ENCODE assay signal across 8 cellular contexts in the genomic region with DNA sequence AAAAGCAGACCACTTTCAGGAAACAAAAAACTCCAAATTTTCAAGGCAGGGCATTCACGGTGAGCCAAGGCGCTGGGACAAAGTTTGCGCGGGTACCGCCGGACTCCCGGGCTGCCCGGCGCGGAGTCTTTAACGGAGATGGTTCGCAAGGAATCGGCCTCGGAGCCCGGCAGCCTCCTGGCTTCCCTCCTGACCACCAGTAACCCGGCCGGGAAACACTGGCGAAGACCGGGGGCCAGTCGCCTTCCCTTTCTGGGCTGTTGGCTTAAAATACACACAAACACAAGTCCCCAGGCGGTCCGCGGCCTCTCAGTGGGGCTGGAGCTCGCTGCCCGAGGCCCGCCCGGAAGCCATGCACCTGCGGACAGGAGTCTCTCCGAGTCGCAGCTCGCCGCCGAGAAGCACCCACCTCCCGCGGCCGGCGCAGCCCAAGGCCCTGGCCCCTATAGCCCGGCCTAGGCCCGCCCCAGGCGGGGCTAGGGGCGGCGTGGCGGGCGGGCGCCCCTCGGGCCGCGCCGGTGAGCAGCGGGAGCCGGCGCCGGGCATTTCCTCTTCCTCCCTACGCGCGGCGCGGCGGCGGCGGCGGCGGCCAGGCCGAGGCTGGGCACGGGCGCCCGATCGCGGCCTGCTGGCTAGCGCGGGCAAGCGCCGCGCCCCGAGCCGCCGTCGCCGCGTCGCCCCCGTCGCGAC. TPM values are rescaled to one million over a fixed set of nuclear protein-coding genes. Genes with fewer than 3 reads are reported as not detected.
A peak's percentile ranks its signal among the peaks of the same experiment; 100 is the strongest.
DNase-seq lines count a peak whose midpoint lies in the region; ATAC-seq and TF ChIP-seq lines count a peak whose summit lies in the region.

No MANE protein-coding gene starts in this region.

- peaks cover 48% of the 10 kb centered on the region for H3K4me1 ChIP-seq in CD8-positive, alpha-beta memory T cell (ENCODE audit: insufficient read depth, low read length)
- H3K4me1 ChIP-seq in SK-N-SH (ENCODE audit: control insufficient read depth in 1 of 2, insufficient read depth in 2 of 2, low read depth in 1 of 2, low read length in 1 of 2) = peaks cover 10 to 12% of the 10 kb centered on the region in 2 experiments; a peak in 3 of 4 replicates
- peaks cover 0 to 45% of the 10 kb centered on the region in 2 donors for H3K4me1 ChIP-seq in right atrium auricular region
- H3K4me1 ChIP-seq in psoas muscle = peaks cover 45% of the 10 kb centered on the region
- H3K4me1 ChIP-seq in vagina = peaks cover 54% of the 10 kb centered on the region

- peaks cover 44 to 62% (median 59%) of the 10 kb centered on the region in 3 donors for H3K4me1 Mint-ChIP-seq in CD8-positive, alpha-beta memory T cell
- peaks cover 52% of the 10 kb centered on the region for H3K4me1 Mint-ChIP-seq in activated naive CD8-positive, alpha-beta T cell treated with anti-CD3 and anti-CD28 coated beads, Interleukin-2, amount 50 U/mL, for 24 hours

- TF ChIP-seq RAD21 in SK-N-SH (IDR thresholded peaks at IDR 0.05; ENCODE audit: low read length) = no peak

- TF ChIP-seq CTCF in SK-N-SH (IDR thresholded peaks at IDR 0.05) = no peak
- no peak for TF ChIP-seq CTCF in right atrium auricular region (IDR thresholded peaks at IDR 0.05)
- no peak for TF ChIP-seq CTCF in psoas muscle (IDR thresholded peaks at IDR 0.05)
- no peak for TF ChIP-seq CTCF in vagina (IDR thresholded peaks at IDR 0.05)

- intact Hi-C loops in psoas muscle (cut with DNase I) (loop anchor here (5.0 kb wide), 1 partner anchor 42 kb away; no protein-coding TSS in a partner anchor), vagina (cut with DNase I) (no loop called here)

- peaks cover 0 to 1% (median 0%) of the 10 kb centered on the region in 5 donors for H3K9me3 Mint-ChIP-seq in CD8-positive, alpha-beta memory T cell
- no peaks in the 10 kb centered on the region for H3K9me3 Mint-ChIP-seq in activated naive CD8-positive, alpha-beta T cell treated with anti-CD3 and anti-CD28 coated beads, Interleukin-2, amount 50 U/mL, for 24 hours

- POLR2A ChIA-PET in CD8-positive, alpha-beta memory T cell (lab: Charles Lee) = interaction anchor here (0.5 to 5.1 kb wide), 8 partner anchors 20 to 511 kb away, joined by 3 to 46 read pairs (median 7); a partner anchor contains a TSS
- POLR2A ChIA-PET in SK-N-SH (lab: Yijun Ruan, JAX) = interaction anchor here (0.6 to 2.1 kb wide), 2 partner anchors 11 to 64 kb away, joined by 3 to 8 read pairs; a partner anchor contains a TSS

- H3K9me2 ChIP-seq in SK-N-SH = no peaks in the 10 kb centered on the region

- H4K20me1 ChIP-seq in SK-N-SH (ENCODE audit: insufficient read depth) = peaks cover 34% of the 10 kb centered on the region

- H3K9ac ChIP-seq in SK-N-SH = peak overlapping the region; percentile 90

- peak overlapping the region; percentile 92 to 100 (median 95) for H3K4me3 Mint-ChIP-seq in CD8-positive, alpha-beta memory T cell
- peak overlapping the region; percentile 95 for H3K4me3 Mint-ChIP-seq in activated naive CD8-positive, alpha-beta T cell treated with anti-CD3 and anti-CD28 coated beads, Interleukin-2, amount 50 U/mL, for 24 hours

- CTCF ChIA-PET in CD8-positive, alpha-beta memory T cell (lab: Charles Lee) = interaction anchor here (1.3 to 5.7 kb wide), 4 partner anchors 26 to 49 kb away, joined by 4 to 35 read pairs (median 4); no protein-coding TSS in a partner anchor
- CTCF ChIA-PET in SK-N-SH (lab: Yijun Ruan, JAX) = interaction anchor here (1.0 to 3.1 kb wide), 4 partner anchors 26 to 315 kb away, joined by 3 to 16 read pairs (median 3); no protein-coding TSS in a partner anchor

- ATAC-seq in GM19395 (IDR thresholded peaks at IDR 0.05; ENCODE audit: unreplicated experiment) (peak; percentile 34), HG03520 (IDR thresholded peaks at IDR 0.05; ENCODE audit: unreplicated experiment) (peak; percentile 37), psoas muscle (peak; percentile 53 to 65 (median 59))
- ATAC-seq in activated naive CD8-positive, alpha-beta T cell treated with anti-CD3 and anti-CD28 coated beads, Interleukin-2, amount 50 U/mL, for 24 hours = peak; percentile 54

- H3K36me3 Mint-ChIP-seq in CD8-positive, alpha-beta memory T cell = peaks cover 0 to 23% (median 3%) of the 10 kb centered on the region in 3 donors
- H3K36me3 Mint-ChIP-seq in activated naive CD8-positive, alpha-beta T cell treated with anti-CD3 and anti-CD28 coated beads, Interleukin-2, amount 50 U/mL, for 24 hours (ENCODE audit: low read depth) = peaks cover 41% of the 10 kb centered on the region

- H3K4me2 ChIP-seq in SK-N-SH = peak overlapping the region; percentile 84

- no peak for TF ChIP-seq EP300 in SK-N-SH (IDR thresholded peaks at IDR 0.05; ENCODE audit: borderline replicate concordance in 1 of 2, low read depth in 1 of 2, low read length in 1 of 2)

- peak overlapping the region; percentile 32; the same call in 1 of the 2 replicates for H2AFZ ChIP-seq in SK-N-SH (ENCODE audit: low read depth)

- H3K4me3 ChIP-seq in CD8-positive, alpha-beta memory T cell (ENCODE audit: low read length) = peak overlapping the region; percentile 70
- H3K4me3 ChIP-seq in SK-N-SH (ENCODE audit: low read depth in 2 of 2, low read length in 1 of 2) (peak overlapping the region; percentile 81 to 82), right atrium auricular region (peak overlapping the region; percentile 72 to 86), psoas muscle (peak overlapping the region; percentile 89), vagina (peak overlapping the region; percentile 66 to 98)

- peak overlapping the region; percentile 97 to 100 (median 98) for H3K27ac Mint-ChIP-seq in CD8-positive, alpha-beta memory T cell
- peak overlapping the region; percentile 99 for H3K27ac Mint-ChIP-seq in activated naive CD8-positive, alpha-beta T cell treated with anti-CD3 and anti-CD28 coated beads, Interleukin-2, amount 50 U/mL, for 24 hours

- H3K27ac ChIP-seq in CD8-positive, alpha-beta memory T cell (ENCODE audit: low read depth, low read length) = peak overlapping the region; percentile 88
- peak overlapping the region; percentile 88 to 93 for H3K27ac ChIP-seq in SK-N-SH (ENCODE audit: low read depth in 2 of 2, low read length in 1 of 2)
- peak overlapping the region; percentile 96 for H3K27ac ChIP-seq in right atrium auricular region
- peak overlapping the region; percentile 98 for H3K27ac ChIP-seq in psoas muscle
- peak overlapping the region; percentile 87 for H3K27ac ChIP-seq in vagina

- peak; percentile 38 to 72 (median 61) for DNase-seq in CD8-positive, alpha-beta memory T cell
- DNase-seq in SK-N-SH = peak; percentile 85
- peak; percentile 63 for DNase-seq in activated naive CD8-positive, alpha-beta T cell treated with anti-CD3 and anti-CD28 coated beads, Interleukin-2, amount 50 U/mL, for 24 hours
- DNase-seq in right atrium auricular region (ENCODE audit: low spot score) = peak; percentile 71
- DNase-seq in psoas muscle = peak; percentile 67 to 83
- no peak for DNase-seq in vagina (ENCODE audit: extremely low spot score in 2 of 2)

- peaks cover 40% of the 10 kb centered on the region for H3F3A ChIP-seq in SK-N-SH (replicated peaks; ENCODE audit: insufficient read depth)

- WGBS in SK-N-SH (ENCODE audit: low lambda C conversion rate) = 2% methylated on average over 9 of the region's 84 CpGs
- 0% methylated on average over 41 to 84 of the region's 84 CpGs for WGBS in psoas muscle, 3 donors

- peaks cover 0 to 4% of the 10 kb centered on the region in 2 donors for H3K27me3 Mint-ChIP-seq in CD8-positive, alpha-beta memory T cell
- H3K27me3 Mint-ChIP-seq in activated naive CD8-positive, alpha-beta T cell treated with anti-CD3 and anti-CD28 coated beads, Interleukin-2, amount 50 U/mL, for 24 hours = no peaks in the 10 kb centered on the region

- peaks cover 86% of the 10 kb centered on the region for H3K79me2 ChIP-seq in SK-N-SH (ENCODE audit: insufficient read depth)

- no peaks in the 10 kb centered on the region for H3K27me3 ChIP-seq in CD8-positive, alpha-beta memory T cell (ENCODE audit: insufficient read depth, low read length, poor library complexity, severe bottlenecking)
- no peaks in the 10 kb centered on the region for H3K27me3 ChIP-seq in SK-N-SH (ENCODE audit: insufficient read depth)
- no peaks in the 10 kb centered on the region for H3K27me3 ChIP-seq in right atrium auricular region
- no peaks in the 10 kb centered on the region for H3K27me3 ChIP-seq in psoas muscle (ENCODE audit: insufficient read depth in 3 of 3, low read length in 2 of 3)
- H3K27me3 ChIP-seq in vagina = no peaks in the 10 kb centered on the region

- peak in 1 of 2 donors; percentile 3 for TF ChIP-seq POLR2A in vagina (IDR thresholded peaks at IDR 0.05)

- no peaks in the 10 kb centered on the region for H3K36me3 ChIP-seq in CD8-positive, alpha-beta memory T cell (ENCODE audit: insufficient read depth, low read length)
- H3K36me3 ChIP-seq in SK-N-SH (replicated peaks in 1 of 2; ENCODE audit: control insufficient read depth in 1 of 2, insufficient read depth in 2 of 2, low read length in 1 of 2) (peaks cover 0 to 22% of the 10 kb centered on the region in 2 experiments), right atrium auricular region (no peaks in the 10 kb centered on the region), psoas muscle (ENCODE audit: insufficient read depth in 1 of 2, low read depth in 1 of 2) (peaks cover 0 to 18% of the 10 kb centered on the region in 2 donors), vagina (peaks cover 0 to 7% of the 10 kb centered on the region in 2 donors)

- no peaks in the 10 kb centered on the region for H3K9me3 ChIP-seq in CD8-positive, alpha-beta memory T cell (ENCODE audit: low read length)
- H3K9me3 ChIP-seq in SK-N-SH (no peaks in the 10 kb centered on the region), right atrium auricular region (no peaks in the 10 kb centered on the region), psoas muscle (no peaks in the 10 kb centered on the region), vagina (no peaks in the 10 kb centered on the region)

TF ChIP-seq in SK-N-SH, 30 proteins besides CTCF, POLR2A, EP300 and RAD21:
- TF ChIP-seq POLR2AphosphoS5 (IDR thresholded peaks at IDR 0.05; ENCODE audit: low read depth, low read length) = peak; percentile 55
- TF ChIP-seq, protein P1, sequence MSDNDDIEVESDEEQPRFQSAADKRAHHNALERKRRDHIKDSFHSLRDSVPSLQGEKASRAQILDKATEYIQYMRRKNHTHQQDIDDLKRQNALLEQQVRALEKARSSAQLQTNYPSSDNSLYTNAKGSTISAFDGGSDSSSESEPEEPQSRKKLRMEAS (IDR thresholded peaks at IDR 0.05; ENCODE audit: low read depth) = peak; percentile 25
- no peak for TF ChIP-seq GABPA (IDR thresholded peaks at IDR 0.05; ENCODE audit: low read depth)

RNA-seq across cellular contexts. Expression of a gene that starts 0.6 kb away (rescaled TPM):
- 100 to 1,000 TPM in 1 of 2 experiments, 10 to 100 TPM in 1; 98.1 to 105 TPM for total RNA-seq in CD8-positive, alpha-beta memory T cell
- 30.7 TPM for polyA plus RNA-seq in CD8-positive, alpha-beta memory T cell
- polyA plus RNA-seq in SK-N-SH (2012; rRNA removed) (37.0 and 51.2 TPM in 2 replicates), psoas muscle (100 to 1,000 TPM in 1 of 3 donors, 10 to 100 TPM in 2; 74.6 to 374 (median 97.3) TPM)
- 51.9 and 60.8 TPM in 2 replicates for polyA plus RNA-seq in SK-N-SH (2012; cell fraction: cytosol; rRNA removed)
- polyA plus RNA-seq in SK-N-SH (2012; cell fraction: nucleus; rRNA removed) = 13.7 and 27.2 TPM in 2 replicates
- total RNA-seq in right atrium auricular region (10 to 100 TPM; 53.1 to 69.5 TPM), psoas muscle (100 to 1,000 TPM in 3 of 4 donors, 10 to 100 TPM in 1; 89.0 to 197 (median 153) TPM), vagina (29.7 TPM)

Comparison
In these comparisons a context has a peak if more than half of its experiments do, and no peak if none do; other contexts are left out.
1. DNase-seq: peak in CD8-positive, alpha-beta memory T cell (5 of 5), SK-N-SH (single experiment), activated naive CD8-positive, alpha-beta T cell treated with anti-CD3 and anti-CD28 coated beads, Interleukin-2, amount 50 U/mL, for 24 hours (single experiment), right atrium auricular region (single experiment) and psoas muscle (2 of 2); none in vagina (0 of 2).
2. Peak in every context shown above with its lines, with median percentiles within 50 percentile points of each other: H3K27ac ChIP-seq, H3K4me3 ChIP-seq and ATAC-seq.